Comparison of ENCODE assay signal across 18 cellular contexts in genomic region chr18:37871583-37871982, GRCh38.
DNase-seq lines count a peak whose midpoint lies in the region; ATAC-seq and TF ChIP-seq lines count a peak whose summit lies in the region.
"Had no signal": no experiment of that assay in that cellular context is flagged by ENCODE, and none has a peak within 500 bp of the region (broad histone marks: within the 10 kb centered on the region; RNA-seq: fewer than 3 reads in every experiment).

No MANE protein-coding gene starts in this region.

- no peaks in the 10 kb centered on the region for H3K36me3 ChIP-seq in esophagus muscularis mucosa
- H3K36me3 ChIP-seq: BE2C; BLaER1 treated with 17β-estradiol and CSF1 and Interleukin-3, amounts not matched to agents 10 nM and 100 nM; HAP-1 had no signal

- peak; percentile 51 for DNase-seq in NCI-H69 (lab: John Stamatoyannopoulos, UW)
- peak; percentile 85 for DNase-seq in esophagus muscularis mucosa (ENCODE audit: extremely low spot score)
- peak; percentile 4 for DNase-seq in occipital lobe (lab: John Stamatoyannopoulos, UW)
- DNase-seq in AML-193 (lab: John Stamatoyannopoulos, UW): no peak
- DNase-seq in mucosa of gallbladder (ENCODE audit: low spot score): no peak
- DNase-seq: BE2C; CD4-positive, alpha-beta T cell; CD8-positive, alpha-beta memory T cell; DMS 273 treated with DMSO at 0.1 percent for 48 hours; DMS79; EL; GDM1; GOT3; HFFc6 had no signal

- H3K4me1 ChIP-seq in esophagus muscularis mucosa: no peaks in the 10 kb centered on the region
- H3K4me1 ChIP-seq: BE2C; BLaER1 treated with 17β-estradiol and CSF1 and Interleukin-3, amounts not matched to agents 10 nM and 100 nM; HAP-1 had no signal

- no peak overlapping the region for H3K4me3 ChIP-seq in esophagus muscularis mucosa
- H3K4me3 ChIP-seq: BLaER1 treated with 17β-estradiol and CSF1 and Interleukin-3, amounts not matched to agents 10 nM and 100 nM; GM12878; HAP-1 had no signal

- H3K9me3 ChIP-seq in esophagus muscularis mucosa: no peaks in the 10 kb centered on the region
- H3K9me3 ChIP-seq: BE2C; BLaER1 treated with 17β-estradiol and CSF1 and Interleukin-3, amounts not matched to agents 10 nM and 100 nM; HAP-1 had no signal

- no peak for TF ChIP-seq EP300 in esophagus muscularis mucosa (IDR thresholded peaks at IDR 0.05)

- WGBS in esophagus muscularis mucosa: 11% methylated on average over 1 of the region's 1 CpG

- no peak for TF ChIP-seq CTCF in esophagus muscularis mucosa (IDR thresholded peaks at IDR 0.05)

- no peak for ATAC-seq in GM18858 (IDR thresholded peaks at IDR 0.05; ENCODE audit: unreplicated experiment)
- ATAC-seq: GM12878 had no signal

- intact Hi-C loops in esophagus muscularis mucosa (cut with DNase I): no loop called here

- no peak overlapping the region for H3K27ac ChIP-seq in esophagus muscularis mucosa (replicated peaks in 1 of 4)
- H3K27ac ChIP-seq: BLaER1 treated with 17β-estradiol and CSF1 and Interleukin-3, amounts not matched to agents 10 nM and 100 nM had no signal

- H3K27me3 ChIP-seq in esophagus muscularis mucosa: no peaks in the 10 kb centered on the region
- H3K27me3 ChIP-seq: BE2C; BLaER1 treated with 17β-estradiol and CSF1 and Interleukin-3, amounts not matched to agents 10 nM and 100 nM had no signal

- TF ChIP-seq POLR2A in esophagus muscularis mucosa (IDR thresholded peaks at IDR 0.05; ENCODE audit: low read depth): no peak

Comparison
In these comparisons a context has a peak if more than half of its experiments do, and no peak if none do; other contexts are left out.
1. DNase-seq: peak in NCI-H69 (single experiment), esophagus muscularis mucosa (single experiment) and occipital lobe (single experiment); none in AML-193 (0 of 2) and mucosa of gallbladder (single experiment).